In genomic region chr17:73956595-73957465, GRCh38 we compare ENCODE assay signal across 8 cellular contexts.
DNase-seq lines count a peak whose midpoint lies in the region; ATAC-seq, FAIRE-seq and TF ChIP-seq lines count a peak whose summit lies in the region.

No MANE protein-coding gene starts in this region.

- H3K9me3 Mint-ChIP-seq in activated T-cell treated with anti-CD3 and anti-CD28 coated beads, Interleukin-2, amount 50 U/mL, for 4 hours, result peaks cover 5% of the 10 kb centered on the region

- no peak overlapping the region for H3K4me3 Mint-ChIP-seq in activated T-cell treated with anti-CD3 and anti-CD28 coated beads, Interleukin-2, amount 50 U/mL, for 4 hours

- no peaks in the 10 kb centered on the region for H3K36me3 ChIP-seq in small intestine (ENCODE audit: control insufficient read depth in 2 of 2, insufficient read depth in 2 of 2, low read length in 2 of 2)

- TF ChIP-seq POLR2A in GM12891 (IDR thresholded peaks at IDR 0.05; ENCODE audit: low read depth, low read length), result no peak

- H3K4me3 ChIP-seq in small intestine (ENCODE audit: low read depth in 1 of 2, low read length in 2 of 2), result no peak overlapping the region

- H3K27me3 ChIP-seq in small intestine (ENCODE audit: control insufficient read depth in 2 of 2, insufficient read depth in 2 of 2, low read length in 2 of 2), result peaks cover 0 to under 1% of the 10 kb centered on the region in 2 donors

- peaks cover 0 to 3% of the 10 kb centered on the region in 2 donors for H3K4me1 ChIP-seq in small intestine (ENCODE audit: control insufficient read depth in 2 of 2, insufficient read depth in 1 of 2, low read depth in 1 of 2, low read length in 1 of 2)

- ATAC-seq in activated T-cell treated with anti-CD3 and anti-CD28 coated beads, Interleukin-2, amount 50 U/mL, for 4 hours, result peak; percentile 33 to 44
- ATAC-seq in left cardiac atrium, result peak in 1 of 2 donors; percentile 51
- no peak for ATAC-seq in GM19452 (IDR thresholded peaks at IDR 0.05; ENCODE audit: unreplicated experiment)
- ATAC-seq in HG02678 (IDR thresholded peaks at IDR 0.05; ENCODE audit: unreplicated experiment), result no peak

- H3K27ac ChIP-seq in small intestine (ENCODE audit: low read depth in 1 of 2, low read length in 1 of 2), result peak overlapping the region in 1 of 2 donors; percentile 56

- no peaks in the 10 kb centered on the region for H3K9me3 ChIP-seq in small intestine (ENCODE audit: control insufficient read depth, low read depth)

- intact Hi-C loops in left cardiac atrium (cut with DNase I), result loop anchor here in 1 of 2 donors (5.0 kb wide), 1 partner anchor 530 kb away; no protein-coding TSS in a partner anchor

- peaks cover 4% of the 10 kb centered on the region for H3K27me3 Mint-ChIP-seq in activated T-cell treated with anti-CD3 and anti-CD28 coated beads, Interleukin-2, amount 50 U/mL, for 4 hours (ENCODE audit: low read depth)

- 36 to 53% (median 51%) methylated on average over 15 of the region's 15 CpGs for WGBS in small intestine, 3 donors

- no peaks in the 10 kb centered on the region for H3K36me3 Mint-ChIP-seq in activated T-cell treated with anti-CD3 and anti-CD28 coated beads, Interleukin-2, amount 50 U/mL, for 4 hours (ENCODE audit: insufficient read depth)

- DNase-seq in 8988T (peak; percentile 57), GM12891 (ENCODE audit: insufficient read length, low spot score) (peak; percentile 64), NCI-H69 (lab: John Stamatoyannopoulos, UW) (peak; percentile 61), left cardiac atrium (peak; percentile 59), small intestine (peak; percentile 55)
- DNase-seq in activated T-cell treated with anti-CD3 and anti-CD28 coated beads, Interleukin-2, amount 50 U/mL, for 4 hours, result peak; percentile 57

- no peak for FAIRE-seq in GM12891 (lab: Jason Lieb, UNC)
- FAIRE-seq in small intestine (lab: Jason Lieb, UNC), result no peak

- peaks cover 3% of the 10 kb centered on the region for H3K4me1 Mint-ChIP-seq in activated T-cell treated with anti-CD3 and anti-CD28 coated beads, Interleukin-2, amount 50 U/mL, for 4 hours (ENCODE audit: low read depth)

TF ChIP-seq in GM12891, 5 proteins besides CTCF, POLR2A, EP300 and RAD21:
- TF ChIP-seq POU2F2 (IDR thresholded peaks at IDR 0.05; ENCODE audit: low read depth, low read length), result no peak
- no peak for TF ChIP-seq SPI1 (IDR thresholded peaks at IDR 0.05; ENCODE audit: low read depth, low read length)
- no peak for TF ChIP-seq PAX5 (IDR thresholded peaks at IDR 0.05; ENCODE audit: insufficient read depth, low read length, severe bottlenecking)
- no peak for TF ChIP-seq POLR2AphosphoS5 (IDR thresholded peaks at IDR 0.05; ENCODE audit: low read depth, low read length)
- TF ChIP-seq TAF1 (IDR thresholded peaks at IDR 0.05; ENCODE audit: low read depth, low read length), result no peak

Comparison
In these comparisons a context has a peak if more than half of its experiments do, and no peak if none do; other contexts are left out.
1. ATAC-seq: peak in activated T-cell treated with anti-CD3 and anti-CD28 coated beads, Interleukin-2, amount 50 U/mL, for 4 hours (2 of 2); none in GM19452 (single experiment) and HG02678 (single experiment).
2. Peak in every context shown above with its lines, with median percentiles within 50 percentile points of each other: DNase-seq.